8 cellular contexts compared by ENCODE assay signal in the genomic region with DNA sequence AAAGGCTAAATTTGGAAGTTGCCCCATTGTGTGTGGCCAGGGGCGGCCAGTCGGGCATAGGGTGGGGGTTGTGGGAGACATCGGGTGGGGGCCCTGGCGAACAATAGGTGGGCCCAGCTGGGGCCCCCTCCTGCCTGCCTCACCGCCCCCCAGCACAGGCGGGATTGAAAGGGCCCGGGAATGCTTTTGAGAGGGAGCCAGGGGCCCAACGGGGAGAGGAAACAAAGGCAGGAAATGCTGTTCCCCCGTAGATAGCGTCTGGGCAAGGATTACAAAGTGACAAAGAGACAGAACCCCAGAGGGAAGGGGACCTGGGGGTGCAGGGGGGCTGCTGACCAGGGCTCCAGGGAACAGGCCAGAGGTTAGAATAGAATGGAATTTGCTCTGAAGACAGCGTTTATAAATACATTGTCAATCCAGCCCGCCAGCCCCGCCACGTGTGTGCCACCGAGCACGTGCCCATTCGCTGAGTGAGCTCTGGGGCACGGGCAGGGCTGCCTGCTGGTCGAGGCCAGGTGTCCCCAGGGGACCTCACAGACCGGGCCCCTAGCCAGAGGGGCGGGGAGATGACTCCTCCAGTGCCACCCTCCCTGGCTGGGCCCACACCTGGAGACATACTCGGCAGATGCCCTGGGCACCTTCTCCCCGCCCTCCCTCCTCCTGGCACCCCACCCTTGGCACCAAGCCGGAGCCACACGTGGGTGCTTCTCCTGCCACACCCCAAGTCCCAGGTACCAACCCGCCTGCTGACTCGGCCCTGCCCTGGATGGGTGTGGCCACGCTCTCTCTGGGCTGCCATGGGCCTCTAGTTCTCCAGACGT.
DNase-seq lines count a peak whose midpoint lies in the region; ATAC-seq lines count a peak whose summit lies in the region.
"Had no signal": no experiment of that assay in that cellular context is flagged by ENCODE, and none has a peak within 500 bp of the region (broad histone marks: within the 10 kb centered on the region; RNA-seq: fewer than 3 reads in every experiment).

No MANE protein-coding gene starts in this region.

- no peak overlapping the region for H3K4me3 Mint-ChIP-seq in stimulated activated memory B cell treated with anti-CD40 and anti-IgM and Interleukin-4, amounts not matched to agents 10 μg/mL and 1 μg/mL and 100 μg/mL, for 72 hours

- H3K4me1 Mint-ChIP-seq in stimulated activated memory B cell treated with anti-CD40 and anti-IgM and Interleukin-4, amounts not matched to agents 10 μg/mL and 1 μg/mL and 100 μg/mL, for 72 hours = peaks cover 77% of the 10 kb centered on the region

- peak; percentile 12 for DNase-seq in NCI-H1105 (lab: John Stamatoyannopoulos, UW)
- DNase-seq in caudate nucleus (lab: John Stamatoyannopoulos, UW) = peak in 1 of 61 donors; percentile 41
- DNase-seq in anterior cingulate cortex (lab: John Stamatoyannopoulos, UW) = no peak
- DNase-seq in NK-92 treated with Interleukin-12 subunit alpha and Interleukin-12 subunit beta, amount 100 ng/mL, for 24 hours (lab: John Stamatoyannopoulos, UW) = no peak
- DNase-seq: NCI-H524 treated with DMSO at 0.1 percent for 48 hours had no signal

- H3K9me3 Mint-ChIP-seq in stimulated activated memory B cell treated with anti-CD40 and anti-IgM and Interleukin-4, amounts not matched to agents 10 μg/mL and 1 μg/mL and 100 μg/mL, for 72 hours = no peaks in the 10 kb centered on the region

- peaks cover 100% of the 10 kb centered on the region for H3K27me3 Mint-ChIP-seq in stimulated activated memory B cell treated with anti-CD40 and anti-IgM and Interleukin-4, amounts not matched to agents 10 μg/mL and 1 μg/mL and 100 μg/mL, for 72 hours

- H3K27ac ChIP-seq in caudate nucleus (ENCODE audit: low read depth, low read length) (peak overlapping the region; percentile 54), layer of hippocampus (ENCODE audit: low read depth, low read length) (peak overlapping the region; percentile 57)

- no peaks in the 10 kb centered on the region for H3K27me3 ChIP-seq in layer of hippocampus (ENCODE audit: control insufficient read depth, insufficient read depth, low read length)

- H3K27ac Mint-ChIP-seq in stimulated activated memory B cell treated with anti-CD40 and anti-IgM and Interleukin-4, amounts not matched to agents 10 μg/mL and 1 μg/mL and 100 μg/mL, for 72 hours = peak overlapping the region; percentile 7

- peak; percentile 2 for ATAC-seq in stimulated activated memory B cell treated with anti-CD40 and anti-IgM and Interleukin-4, amounts not matched to agents 10 μg/mL and 1 μg/mL and 100 μg/mL, for 72 hours
- no peak for ATAC-seq in HG02798 (IDR thresholded peaks at IDR 0.05; ENCODE audit: poor library complexity, unreplicated experiment)

- H3K36me3 Mint-ChIP-seq in stimulated activated memory B cell treated with anti-CD40 and anti-IgM and Interleukin-4, amounts not matched to agents 10 μg/mL and 1 μg/mL and 100 μg/mL, for 72 hours = no peaks in the 10 kb centered on the region
